In genomic region chr15:60003243-60004018, GRCh38 we compare ENCODE assay signal across 12 cellular contexts. TPM values are rescaled to one million over a fixed set of nuclear protein-coding genes. Genes with fewer than 3 reads are reported as not detected.
DNase-seq lines count a peak whose midpoint lies in the region; ATAC-seq, FAIRE-seq and TF ChIP-seq lines count a peak whose summit lies in the region.
"Had no signal": no experiment of that assay in that cellular context is flagged by ENCODE, and none has a peak within 500 bp of the region (broad histone marks: within the 10 kb centered on the region; RNA-seq: fewer than 3 reads in every experiment).

No MANE protein-coding gene starts in this region.

- H3K27ac Mint-ChIP-seq in glutamatergic neuron (ENCODE audit: unreplicated experiment), result no peak overlapping the region
- H3K27ac Mint-ChIP-seq in stimulated activated naive B cell treated with anti-CD40 and anti-IgM and Interleukin-4, amounts not matched to agents 10 μg/mL and 1 μg/mL and 100 μg/mL, for 72 hours, result peak overlapping the region; percentile 56

- H3K4me3 ChIP-seq in SK-N-MC, result peak overlapping the region; percentile 76

- H3K4me3 Mint-ChIP-seq in glutamatergic neuron (ENCODE audit: unreplicated experiment), result peak overlapping the region; percentile 86
- H3K4me3 Mint-ChIP-seq in stimulated activated naive B cell treated with anti-CD40 and anti-IgM and Interleukin-4, amounts not matched to agents 10 μg/mL and 1 μg/mL and 100 μg/mL, for 72 hours, result no peak overlapping the region

- H3K9me3 ChIP-seq in SK-N-MC (ENCODE audit: low read depth, low read length), result no peaks in the 10 kb centered on the region
- H3K9me3 ChIP-seq: left lung had no signal

- no peak overlapping the region for H3K9ac ChIP-seq in SK-N-MC (ENCODE audit: insufficient read length)

- H3K27ac ChIP-seq in SK-N-MC, result no peak overlapping the region
- H3K27ac ChIP-seq: left lung had no signal

- DNase-seq in activated CD8-positive, alpha-beta memory T cell treated with anti-CD3 and anti-CD28 coated beads for 24 hours, result peak; percentile 66
- DNase-seq in activated CD8-positive, alpha-beta memory T cell treated with anti-CD3 and anti-CD28 coated beads, Interleukin-2, amount 50 U/mL, for 4 hours, result no peak
- DNase-seq in SK-N-MC (ENCODE audit: low read depth, low spot score) (no peak), glutamatergic neuron (peak; percentile 50), GM12892 (ENCODE audit: insufficient read length) (no peak), kidney tubule cell (ENCODE audit: low spot score) (no peak)
- no peak for DNase-seq in stimulated activated naive B cell treated with anti-CD40 and anti-IgM and Interleukin-4, amounts not matched to agents 10 μg/mL and 1 μg/mL and 100 μg/mL, for 72 hours
- DNase-seq: AML-193 had no signal

- H3K36me3 Mint-ChIP-seq in glutamatergic neuron (ENCODE audit: unreplicated experiment), result no peaks in the 10 kb centered on the region
- H3K36me3 Mint-ChIP-seq in stimulated activated naive B cell treated with anti-CD40 and anti-IgM and Interleukin-4, amounts not matched to agents 10 μg/mL and 1 μg/mL and 100 μg/mL, for 72 hours, result peaks cover 13 to 21% of the 10 kb centered on the region in 2 donors

- H3K4me1 Mint-ChIP-seq in glutamatergic neuron (ENCODE audit: low read depth, unreplicated experiment), result peaks cover 8% of the 10 kb centered on the region
- peaks cover 24 to 41% of the 10 kb centered on the region in 2 donors for H3K4me1 Mint-ChIP-seq in stimulated activated naive B cell treated with anti-CD40 and anti-IgM and Interleukin-4, amounts not matched to agents 10 μg/mL and 1 μg/mL and 100 μg/mL, for 72 hours

- ATAC-seq in stimulated activated naive B cell treated with anti-CD40 and anti-IgM and Interleukin-4, amounts not matched to agents 10 μg/mL and 1 μg/mL and 100 μg/mL, for 72 hours (replicated peaks), result no peak
- no peak for ATAC-seq in GM19023 (IDR thresholded peaks at IDR 0.05; ENCODE audit: unreplicated experiment)
- ATAC-seq: sciatic nerve had no signal

- H3K27me3 Mint-ChIP-seq in glutamatergic neuron (ENCODE audit: unreplicated experiment), result peaks cover 51% of the 10 kb centered on the region
- H3K27me3 Mint-ChIP-seq in stimulated activated naive B cell treated with anti-CD40 and anti-IgM and Interleukin-4, amounts not matched to agents 10 μg/mL and 1 μg/mL and 100 μg/mL, for 72 hours, result peaks cover 77 to 92% of the 10 kb centered on the region in 2 donors

- no peaks in the 10 kb centered on the region for H3K36me3 ChIP-seq in SK-N-MC (ENCODE audit: insufficient read depth, low read length)
- H3K36me3 ChIP-seq: left lung had no signal

- no peak for TF ChIP-seq POLR2A in GM12892 (IDR thresholded peaks at IDR 0.05; ENCODE audit: low read depth, low read length)

- no peak for TF ChIP-seq CTCF in glutamatergic neuron (IDR thresholded peaks at IDR 0.05; ENCODE audit: partially characterized antibody, unreplicated experiment)

- no peak for FAIRE-seq in GM12892 (lab: Jason Lieb, UNC)

- H3K9me3 Mint-ChIP-seq in glutamatergic neuron (ENCODE audit: unreplicated experiment), result peaks cover 4% of the 10 kb centered on the region
- peaks cover 6 to 14% of the 10 kb centered on the region in 2 donors for H3K9me3 Mint-ChIP-seq in stimulated activated naive B cell treated with anti-CD40 and anti-IgM and Interleukin-4, amounts not matched to agents 10 μg/mL and 1 μg/mL and 100 μg/mL, for 72 hours

RNA-seq across cellular contexts. Expression of gene FOXB1, which starts 0.7 kb away (rescaled TPM):
- not detected for total RNA-seq in glutamatergic neuron (ENCODE audit: unreplicated experiment)
- not detected for polyA plus RNA-seq in GM12892 (2012; ENCODE audit: missing spikeins)
- total RNA-seq: epithelial cell of proximal tubule, left lung, sciatic nerve had no signal

Comparison
In these comparisons a context has a peak if more than half of its experiments do, and no peak if none do; other contexts are left out.
1. DNase-seq: peak in activated CD8-positive, alpha-beta memory T cell treated with anti-CD3 and anti-CD28 coated beads for 24 hours (single experiment) and glutamatergic neuron (single experiment); none in activated CD8-positive, alpha-beta memory T cell treated with anti-CD3 and anti-CD28 coated beads, Interleukin-2, amount 50 U/mL, for 4 hours (single experiment), SK-N-MC (single experiment), stimulated activated naive B cell treated with anti-CD40 and anti-IgM and Interleukin-4, amounts not matched to agents 10 μg/mL and 1 μg/mL and 100 μg/mL, for 72 hours (single experiment), GM12892 (single experiment) and kidney tubule cell (single experiment).